In genomic region chr6:85404497-85405174, GRCh38 we compare ENCODE assay signal across 10 cellular contexts. TPM values are rescaled to one million over a fixed set of nuclear protein-coding genes. Genes with fewer than 3 reads are reported as not detected.
DNase-seq lines count a peak whose midpoint lies in the region; ATAC-seq, FAIRE-seq and TF ChIP-seq lines count a peak whose summit lies in the region.
"Had no signal": no experiment of that assay in that cellular context is flagged by ENCODE, and none has a peak within 500 bp of the region (broad histone marks: within the 10 kb centered on the region; RNA-seq: fewer than 3 reads in every experiment).

No MANE protein-coding gene starts in this region.

- H3K27ac ChIP-seq in colonic mucosa: peak overlapping the region; percentile 78
- peak overlapping the region; percentile 5 to 73 (median 52) for H3K27ac ChIP-seq in pancreas
- H3K27ac ChIP-seq: HL-60 had no signal

- TF ChIP-seq CTCF in colonic mucosa (IDR thresholded peaks at IDR 0.05) (no peak), pancreas (IDR thresholded peaks at IDR 0.05) (no peak)

- H3K27me3 ChIP-seq in colonic mucosa (no peaks in the 10 kb centered on the region), pancreas (no peaks in the 10 kb centered on the region)

- WGBS in pancreas, 2 donors: 34 to 35% methylated on average over 12 of the region's 12 CpGs

- H3K9ac ChIP-seq in colonic mucosa (ENCODE audit: low read depth in 2 of 2, low read length in 2 of 2): peak overlapping the region in 1 of 2 donors; percentile 41

- no peaks in the 10 kb centered on the region for H3K36me3 ChIP-seq in colonic mucosa
- H3K36me3 ChIP-seq in pancreas: no peaks in the 10 kb centered on the region

- intact Hi-C loops in colonic mucosa (cut with DNase I): no loop called here
- intact Hi-C loops in pancreas (cut with DNase I): no loop called here

- no peaks in the 10 kb centered on the region for H3K9me3 ChIP-seq in colonic mucosa
- H3K9me3 ChIP-seq in pancreas: no peaks in the 10 kb centered on the region

- FAIRE-seq in HTR-8/SVneo (lab: Jason Lieb, UNC): no peak
- no peak for FAIRE-seq in pancreas (lab: Jason Lieb, UNC)
- FAIRE-seq: colon had no signal

- H3K4me1 ChIP-seq in colonic mucosa (peaks cover 10% of the 10 kb centered on the region), pancreas (peaks cover 23 to 30% (median 28%) of the 10 kb centered on the region in 3 donors)

- H3K4me3 ChIP-seq in colonic mucosa (no peak overlapping the region), pancreas (no peak overlapping the region)

- DNase-seq in HTR-8/SVneo (ENCODE audit: insufficient read length, low spot score) (peak; percentile 68), colonic mucosa (peak; percentile 77), pancreas (peak in 5 of 6 donors; percentile 43 to 58 (median 57)), NCI-H1048 (lab: John Stamatoyannopoulos, UW) (no peak), activated T-cell treated with anti-CD3 and anti-CD28 coated beads for 4 hours (no peak), C1 segment of cervical spinal cord (lab: John Stamatoyannopoulos, UW) (no peak)
- no peak for DNase-seq in stimulated activated CD4-positive, alpha-beta T cell treated with anti-CD3 and anti-CD28 coated beads, Interleukin-4, amount 100 ng/mL, for 24 hours

- ATAC-seq in GM18511 (IDR thresholded peaks at IDR 0.05; ENCODE audit: unreplicated experiment) (peak; percentile 3), pancreas (peak; percentile 62 to 82 (median 65))

RNA-seq across cellular contexts. Expression of gene NT5E, which starts 45.2 kb away (rescaled TPM):
- 10 to 100 TPM; 18.6 to 28.0 TPM for total RNA-seq in colonic mucosa
- total RNA-seq in pancreas: 1 to 10 TPM in 5 of 6 donors, under 1 TPM in 1; 0.79 to 3.6 (median 2.2) TPM
- polyA plus RNA-seq in pancreas: 1 to 10 TPM in 1 of 2 donors, under 1 TPM in 1; 0.49 to 2.7 TPM

Comparison
In these comparisons a context has a peak if more than half of its experiments do, and no peak if none do; other contexts are left out.
1. DNase-seq: peak in HTR-8/SVneo (single experiment), colonic mucosa (single experiment) and pancreas (5 of 6); none in NCI-H1048 (single experiment), activated T-cell treated with anti-CD3 and anti-CD28 coated beads for 4 hours (single experiment), stimulated activated CD4-positive, alpha-beta T cell treated with anti-CD3 and anti-CD28 coated beads, Interleukin-4, amount 100 ng/mL, for 24 hours (single experiment) and C1 segment of cervical spinal cord (0 of 14).
2. RNA of gene NT5E, which starts 45.2 kb away (total RNA-seq): 18.6 to 28.0 TPM in colonic mucosa; 0.79 to 3.6 TPM in pancreas; every median in the first group is over 4 times any median in the second.